In the genomic region with DNA sequence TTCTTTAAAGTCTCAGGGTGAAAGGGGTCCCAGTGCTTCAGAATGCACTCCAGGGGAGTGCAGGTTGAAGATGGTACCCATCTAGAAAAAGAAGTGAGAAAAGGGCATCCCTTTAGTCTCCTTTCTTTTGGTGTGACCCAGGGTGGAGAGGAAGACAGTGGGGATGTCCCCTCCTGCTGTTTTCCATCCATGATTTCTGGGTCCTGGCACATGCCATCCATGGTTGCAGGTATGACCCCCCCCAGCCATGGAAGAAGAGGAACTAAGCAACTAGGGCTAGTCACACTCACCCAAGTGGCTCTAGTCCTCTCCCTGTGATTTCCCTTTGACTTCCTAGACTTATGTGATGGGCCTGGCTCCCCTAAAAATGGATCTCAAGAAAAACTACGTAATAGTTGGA, we compare ENCODE assay signal across 2 cellular contexts.
TF ChIP-seq lines count a peak whose summit lies in the region.

No MANE protein-coding gene starts in this region.

TF ChIP-seq in Ishikawa, 13 proteins besides CTCF, POLR2A, EP300 and RAD21:
- TF ChIP-seq EGR1 (IDR thresholded peaks at IDR 0.05) (no peak), YY1 (IDR thresholded peaks at IDR 0.05; ENCODE audit: low read depth) (no peak), FOXM1 (IDR thresholded peaks at IDR 0.05; ENCODE audit: borderline replicate concordance, low read depth) (no peak), TCF12 (IDR thresholded peaks at IDR 0.05; ENCODE audit: low read depth) (no peak)
- TF ChIP-seq, protein P1, sequence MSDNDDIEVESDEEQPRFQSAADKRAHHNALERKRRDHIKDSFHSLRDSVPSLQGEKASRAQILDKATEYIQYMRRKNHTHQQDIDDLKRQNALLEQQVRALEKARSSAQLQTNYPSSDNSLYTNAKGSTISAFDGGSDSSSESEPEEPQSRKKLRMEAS (IDR thresholded peaks at IDR 0.05): no peak
- TF ChIP-seq, protein P2, sequence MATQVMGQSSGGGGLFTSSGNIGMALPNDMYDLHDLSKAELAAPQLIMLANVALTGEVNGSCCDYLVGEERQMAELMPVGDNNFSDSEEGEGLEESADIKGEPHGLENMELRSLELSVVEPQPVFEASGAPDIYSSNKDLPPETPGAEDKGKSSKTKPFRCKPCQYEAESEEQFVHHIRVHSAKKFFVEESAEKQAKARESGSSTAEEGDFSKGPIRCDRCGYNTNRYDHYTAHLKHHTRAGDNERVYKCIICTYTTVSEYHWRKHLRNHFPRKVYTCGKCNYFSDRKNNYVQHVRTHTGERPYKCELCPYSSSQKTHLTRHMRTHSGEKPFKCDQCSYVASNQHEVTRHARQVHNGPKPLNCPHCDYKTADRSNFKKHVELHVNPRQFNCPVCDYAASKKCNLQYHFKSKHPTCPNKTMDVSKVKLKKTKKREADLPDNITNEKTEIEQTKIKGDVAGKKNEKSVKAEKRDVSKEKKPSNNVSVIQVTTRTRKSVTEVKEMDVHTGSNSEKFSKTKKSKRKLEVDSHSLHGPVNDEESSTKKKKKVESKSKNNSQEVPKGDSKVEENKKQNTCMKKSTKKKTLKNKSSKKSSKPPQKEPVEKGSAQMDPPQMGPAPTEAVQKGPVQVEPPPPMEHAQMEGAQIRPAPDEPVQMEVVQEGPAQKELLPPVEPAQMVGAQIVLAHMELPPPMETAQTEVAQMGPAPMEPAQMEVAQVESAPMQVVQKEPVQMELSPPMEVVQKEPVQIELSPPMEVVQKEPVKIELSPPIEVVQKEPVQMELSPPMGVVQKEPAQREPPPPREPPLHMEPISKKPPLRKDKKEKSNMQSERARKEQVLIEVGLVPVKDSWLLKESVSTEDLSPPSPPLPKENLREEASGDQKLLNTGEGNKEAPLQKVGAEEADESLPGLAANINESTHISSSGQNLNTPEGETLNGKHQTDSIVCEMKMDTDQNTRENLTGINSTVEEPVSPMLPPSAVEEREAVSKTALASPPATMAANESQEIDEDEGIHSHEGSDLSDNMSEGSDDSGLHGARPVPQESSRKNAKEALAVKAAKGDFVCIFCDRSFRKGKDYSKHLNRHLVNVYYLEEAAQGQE (IDR thresholded peaks at IDR 0.05; ENCODE audit: low read depth): no peak
- TF ChIP-seq, protein P3, sequence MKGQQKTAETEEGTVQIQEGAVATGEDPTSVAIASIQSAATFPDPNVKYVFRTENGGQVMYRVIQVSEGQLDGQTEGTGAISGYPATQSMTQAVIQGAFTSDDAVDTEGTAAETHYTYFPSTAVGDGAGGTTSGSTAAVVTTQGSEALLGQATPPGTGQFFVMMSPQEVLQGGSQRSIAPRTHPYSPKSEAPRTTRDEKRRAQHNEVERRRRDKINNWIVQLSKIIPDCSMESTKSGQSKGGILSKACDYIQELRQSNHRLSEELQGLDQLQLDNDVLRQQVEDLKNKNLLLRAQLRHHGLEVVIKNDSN (IDR thresholded peaks at IDR 0.05): peak; percentile 23; the same call in 1 of the 2 replicates

TF ChIP-seq in H1, 55 proteins besides CTCF, POLR2A, EP300 and RAD21:
- TF ChIP-seq CBX5 (IDR thresholded peaks at IDR 0.05; ENCODE audit: low read depth, low read length) (0 out of 2 replicates have a peak, but pooled peaks have one; percentile 76), CEBPB (IDR thresholded peaks at IDR 0.05; ENCODE audit: low read depth, low read length) (no peak), CBX8 (IDR thresholded peaks at IDR 0.05; ENCODE audit: borderline replicate concordance, low read depth, low read length) (no peak)
- TF ChIP-seq, protein P4, sequence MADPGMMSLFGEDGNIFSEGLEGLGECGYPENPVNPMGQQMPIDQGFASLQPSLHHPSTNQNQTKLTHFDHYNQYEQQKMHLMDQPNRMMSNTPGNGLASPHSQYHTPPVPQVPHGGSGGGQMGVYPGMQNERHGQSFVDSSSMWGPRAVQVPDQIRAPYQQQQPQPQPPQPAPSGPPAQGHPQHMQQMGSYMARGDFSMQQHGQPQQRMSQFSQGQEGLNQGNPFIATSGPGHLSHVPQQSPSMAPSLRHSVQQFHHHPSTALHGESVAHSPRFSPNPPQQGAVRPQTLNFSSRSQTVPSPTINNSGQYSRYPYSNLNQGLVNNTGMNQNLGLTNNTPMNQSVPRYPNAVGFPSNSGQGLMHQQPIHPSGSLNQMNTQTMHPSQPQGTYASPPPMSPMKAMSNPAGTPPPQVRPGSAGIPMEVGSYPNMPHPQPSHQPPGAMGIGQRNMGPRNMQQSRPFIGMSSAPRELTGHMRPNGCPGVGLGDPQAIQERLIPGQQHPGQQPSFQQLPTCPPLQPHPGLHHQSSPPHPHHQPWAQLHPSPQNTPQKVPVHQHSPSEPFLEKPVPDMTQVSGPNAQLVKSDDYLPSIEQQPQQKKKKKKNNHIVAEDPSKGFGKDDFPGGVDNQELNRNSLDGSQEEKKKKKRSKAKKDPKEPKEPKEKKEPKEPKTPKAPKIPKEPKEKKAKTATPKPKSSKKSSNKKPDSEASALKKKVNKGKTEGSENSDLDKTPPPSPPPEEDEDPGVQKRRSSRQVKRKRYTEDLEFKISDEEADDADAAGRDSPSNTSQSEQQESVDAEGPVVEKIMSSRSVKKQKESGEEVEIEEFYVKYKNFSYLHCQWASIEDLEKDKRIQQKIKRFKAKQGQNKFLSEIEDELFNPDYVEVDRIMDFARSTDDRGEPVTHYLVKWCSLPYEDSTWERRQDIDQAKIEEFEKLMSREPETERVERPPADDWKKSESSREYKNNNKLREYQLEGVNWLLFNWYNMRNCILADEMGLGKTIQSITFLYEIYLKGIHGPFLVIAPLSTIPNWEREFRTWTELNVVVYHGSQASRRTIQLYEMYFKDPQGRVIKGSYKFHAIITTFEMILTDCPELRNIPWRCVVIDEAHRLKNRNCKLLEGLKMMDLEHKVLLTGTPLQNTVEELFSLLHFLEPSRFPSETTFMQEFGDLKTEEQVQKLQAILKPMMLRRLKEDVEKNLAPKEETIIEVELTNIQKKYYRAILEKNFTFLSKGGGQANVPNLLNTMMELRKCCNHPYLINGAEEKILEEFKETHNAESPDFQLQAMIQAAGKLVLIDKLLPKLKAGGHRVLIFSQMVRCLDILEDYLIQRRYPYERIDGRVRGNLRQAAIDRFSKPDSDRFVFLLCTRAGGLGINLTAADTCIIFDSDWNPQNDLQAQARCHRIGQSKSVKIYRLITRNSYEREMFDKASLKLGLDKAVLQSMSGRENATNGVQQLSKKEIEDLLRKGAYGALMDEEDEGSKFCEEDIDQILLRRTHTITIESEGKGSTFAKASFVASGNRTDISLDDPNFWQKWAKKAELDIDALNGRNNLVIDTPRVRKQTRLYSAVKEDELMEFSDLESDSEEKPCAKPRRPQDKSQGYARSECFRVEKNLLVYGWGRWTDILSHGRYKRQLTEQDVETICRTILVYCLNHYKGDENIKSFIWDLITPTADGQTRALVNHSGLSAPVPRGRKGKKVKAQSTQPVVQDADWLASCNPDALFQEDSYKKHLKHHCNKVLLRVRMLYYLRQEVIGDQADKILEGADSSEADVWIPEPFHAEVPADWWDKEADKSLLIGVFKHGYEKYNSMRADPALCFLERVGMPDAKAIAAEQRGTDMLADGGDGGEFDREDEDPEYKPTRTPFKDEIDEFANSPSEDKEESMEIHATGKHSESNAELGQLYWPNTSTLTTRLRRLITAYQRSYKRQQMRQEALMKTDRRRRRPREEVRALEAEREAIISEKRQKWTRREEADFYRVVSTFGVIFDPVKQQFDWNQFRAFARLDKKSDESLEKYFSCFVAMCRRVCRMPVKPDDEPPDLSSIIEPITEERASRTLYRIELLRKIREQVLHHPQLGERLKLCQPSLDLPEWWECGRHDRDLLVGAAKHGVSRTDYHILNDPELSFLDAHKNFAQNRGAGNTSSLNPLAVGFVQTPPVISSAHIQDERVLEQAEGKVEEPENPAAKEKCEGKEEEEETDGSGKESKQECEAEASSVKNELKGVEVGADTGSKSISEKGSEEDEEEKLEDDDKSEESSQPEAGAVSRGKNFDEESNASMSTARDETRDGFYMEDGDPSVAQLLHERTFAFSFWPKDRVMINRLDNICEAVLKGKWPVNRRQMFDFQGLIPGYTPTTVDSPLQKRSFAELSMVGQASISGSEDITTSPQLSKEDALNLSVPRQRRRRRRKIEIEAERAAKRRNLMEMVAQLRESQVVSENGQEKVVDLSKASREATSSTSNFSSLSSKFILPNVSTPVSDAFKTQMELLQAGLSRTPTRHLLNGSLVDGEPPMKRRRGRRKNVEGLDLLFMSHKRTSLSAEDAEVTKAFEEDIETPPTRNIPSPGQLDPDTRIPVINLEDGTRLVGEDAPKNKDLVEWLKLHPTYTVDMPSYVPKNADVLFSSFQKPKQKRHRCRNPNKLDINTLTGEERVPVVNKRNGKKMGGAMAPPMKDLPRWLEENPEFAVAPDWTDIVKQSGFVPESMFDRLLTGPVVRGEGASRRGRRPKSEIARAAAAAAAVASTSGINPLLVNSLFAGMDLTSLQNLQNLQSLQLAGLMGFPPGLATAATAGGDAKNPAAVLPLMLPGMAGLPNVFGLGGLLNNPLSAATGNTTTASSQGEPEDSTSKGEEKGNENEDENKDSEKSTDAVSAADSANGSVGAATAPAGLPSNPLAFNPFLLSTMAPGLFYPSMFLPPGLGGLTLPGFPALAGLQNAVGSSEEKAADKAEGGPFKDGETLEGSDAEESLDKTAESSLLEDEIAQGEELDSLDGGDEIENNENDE (IDR thresholded peaks at IDR 0.05; ENCODE audit: insufficient replicate concordance, low read length): no peak
